13 cellular contexts compared by ENCODE assay signal in the genomic region with DNA sequence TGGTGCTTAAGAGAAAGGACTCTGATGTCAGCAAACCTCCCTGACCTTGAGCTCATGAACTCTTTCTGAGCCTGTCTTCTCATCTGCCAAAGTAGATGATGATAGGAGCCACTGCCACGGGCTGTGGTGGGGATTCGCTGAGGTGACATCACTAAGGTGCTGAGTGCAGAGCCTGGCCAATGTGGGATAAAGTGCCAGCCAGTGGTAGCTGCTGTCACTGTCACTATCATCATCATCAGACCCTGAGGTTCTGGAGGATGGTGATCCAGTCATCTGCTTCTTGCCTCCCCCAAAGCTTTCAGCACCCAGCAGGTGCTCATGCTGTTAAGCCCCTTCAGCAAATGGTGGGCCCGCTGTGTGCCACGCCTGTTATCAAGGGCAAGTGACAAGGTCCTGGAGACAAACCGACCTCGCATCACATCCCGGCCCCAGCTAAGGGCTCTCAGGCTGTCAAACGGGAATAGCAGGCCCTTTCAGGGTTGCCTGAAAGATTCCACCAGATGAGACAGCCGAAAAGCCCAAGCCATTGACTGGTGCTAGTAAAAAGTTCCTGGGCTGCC. TPM values are rescaled to one million over a fixed set of nuclear protein-coding genes. Genes with fewer than 3 reads are reported as not detected.
DNase-seq lines count a peak whose midpoint lies in the region; TF ChIP-seq lines count a peak whose summit lies in the region.
"Had no signal": no experiment of that assay in that cellular context is flagged by ENCODE, and none has a peak within 500 bp of the region (broad histone marks: within the 10 kb centered on the region; RNA-seq: fewer than 3 reads in every experiment).

No MANE protein-coding gene starts in this region.

- H3K36me3 ChIP-seq in osteoblast (ENCODE audit: insufficient read depth, low read length): peaks cover 75% of the 10 kb centered on the region
- H3K36me3 ChIP-seq in MG63: peaks cover 68% of the 10 kb centered on the region

- H3K4me3 ChIP-seq in coronary artery (peak overlapping the region; percentile 32), osteoblast (ENCODE audit: insufficient read depth, low read length) (no peak overlapping the region), MG63 (no peak overlapping the region)
- H3K4me3 ChIP-seq: gastroesophageal sphincter, upper lobe of left lung had no signal

- no peak overlapping the region for H2AFZ ChIP-seq in osteoblast (ENCODE audit: low read length)

- H3K4me1 ChIP-seq in osteoblast (ENCODE audit: insufficient read depth, low read length): peaks cover 6% of the 10 kb centered on the region

- H3K9me3 ChIP-seq in osteoblast (ENCODE audit: low read depth, low read length) (no peaks in the 10 kb centered on the region), MG63 (no peaks in the 10 kb centered on the region)
- H3K9me3 ChIP-seq: gastroesophageal sphincter, upper lobe of left lung had no signal

- peaks cover 41% of the 10 kb centered on the region for H3K79me2 ChIP-seq in osteoblast (ENCODE audit: insufficient read depth, low read length)

- H3K27me3 ChIP-seq in osteoblast (ENCODE audit: insufficient read depth, low read length) (no peaks in the 10 kb centered on the region), MG63 (no peaks in the 10 kb centered on the region)
- H3K27me3 ChIP-seq: gastroesophageal sphincter, upper lobe of left lung had no signal

- H3K27ac ChIP-seq in coronary artery (peak overlapping the region in 1 of 2 donors; percentile 78), osteoblast (ENCODE audit: low read depth, low read length) (no peak overlapping the region)

- peaks cover 24% of the 10 kb centered on the region for H4K20me1 ChIP-seq in osteoblast (ENCODE audit: insufficient read depth, low read length)

- TF ChIP-seq CTCF in coronary artery (IDR thresholded peaks at IDR 0.05): no peak
- TF ChIP-seq CTCF in osteoblast (IDR thresholded peaks at IDR 0.05; ENCODE audit: extremely low read depth, low read depth, low read length): no peak

- DNase-seq in DMS53 (lab: John Stamatoyannopoulos, UW): peak; percentile 32
- DNase-seq in DMS53 treated with DMSO at 0.1 percent for 48 hours (lab: John Stamatoyannopoulos, UW; ENCODE audit: unreplicated experiment): no peak
- DNase-seq in coronary artery (ENCODE audit: low spot score): no peak
- DNase-seq in osteoblast (ENCODE audit: insufficient read length, low spot score, missing footprints): peak; percentile 74
- no peak for DNase-seq in effector CD4-positive, alpha-beta T cell
- DNase-seq in MG63: no peak
- DNase-seq: 8988T; activated naive CD4-positive, alpha-beta T cell treated with Interleukin-2 at 50 U/mL for 16 hours; DMS 273 treated with DMSO at 0.1 percent for 48 hours; mammary epithelial cell; NCI-H510A had no signal

- no peak overlapping the region for H3K4me2 ChIP-seq in osteoblast (ENCODE audit: insufficient read depth, low read length)

RNA-seq across cellular contexts. Expression of a gene that starts 6.4 kb away (rescaled TPM):
- 87.5 and 98.1 TPM in 2 replicates for total RNA-seq in osteoblast
- total RNA-seq in MG63 (2014; rRNA removed; shearing (Covaris generic); ENCODE audit: low replicate concordance): 100 and 115 TPM in 2 replicates

RNA-seq across cellular contexts. Expression of a gene that starts 23.2 kb away (rescaled TPM):
- 54.8 and 56.1 TPM in 2 replicates for total RNA-seq in osteoblast
- 48.6 and 67.5 TPM in 2 replicates for total RNA-seq in MG63 (2014; rRNA removed; shearing (Covaris generic); ENCODE audit: low replicate concordance)

RNA-seq across cellular contexts. Expression of a gene that starts 30.6 kb away (rescaled TPM):
- total RNA-seq in osteoblast: 0.29 and 0.36 TPM in 2 replicates
- total RNA-seq in MG63 (2014; rRNA removed; shearing (Covaris generic); ENCODE audit: low replicate concordance): not detected in 2 replicates

RNA-seq across cellular contexts. Expression of a gene that starts 45.4 kb away (rescaled TPM):
- 60.8 and 87.5 TPM in 2 replicates for total RNA-seq in osteoblast
- 12.9 and 14.0 TPM in 2 replicates for total RNA-seq in MG63 (2014; rRNA removed; shearing (Covaris generic); ENCODE audit: low replicate concordance)

Comparison
In these comparisons a context has a peak if more than half of its experiments do, and no peak if none do; other contexts are left out.
1. DNase-seq: peak in DMS53 (single experiment) and osteoblast (single experiment); none in DMS53 treated with DMSO at 0.1 percent for 48 hours (single experiment), coronary artery (single experiment), effector CD4-positive, alpha-beta T cell (single experiment) and MG63 (single experiment).